In the genomic region with DNA sequence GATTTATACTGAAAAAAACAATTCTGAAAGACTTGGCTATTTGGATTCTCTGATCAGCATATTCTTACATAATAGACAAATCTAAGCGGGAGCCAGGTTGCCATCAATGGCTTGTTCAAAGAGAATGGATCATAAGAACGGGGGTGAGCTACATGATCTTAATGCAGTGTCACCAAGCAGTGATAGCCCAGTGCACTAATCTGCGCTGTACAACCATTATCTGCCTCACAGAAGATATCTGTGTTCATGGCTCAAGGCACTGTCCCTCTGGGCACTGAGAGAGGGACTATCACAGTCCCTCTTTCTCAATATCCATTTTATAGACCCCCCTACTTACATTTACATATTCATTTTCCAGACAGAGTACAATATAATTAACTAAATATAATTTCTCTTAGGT, we compare ENCODE assay signal across 33 cellular contexts.
"Had no signal": no experiment of that assay in that cellular context is flagged by ENCODE, and none has a peak within 500 bp of the region (broad histone marks: within the 10 kb centered on the region; RNA-seq: fewer than 3 reads in every experiment).

No MANE protein-coding gene starts in this region.

- H3K36me3 ChIP-seq: ascending aorta, brain microvascular endothelial cell, breast epithelium, cardiac muscle cell had no signal

- H3K9me3 ChIP-seq: ascending aorta, body of pancreas had no signal

- H3K27ac ChIP-seq: adrenal gland, ascending aorta, body of pancreas, brain microvascular endothelial cell, breast epithelium, cardiac muscle cell had no signal

- H3K4me3 ChIP-seq: adrenal gland, ascending aorta, body of pancreas, breast epithelium, cardiac muscle cell had no signal

- ATAC-seq: activated naive CD4-positive, alpha-beta T cell treated with anti-CD3 and anti-CD28 coated beads, Interleukin-2, amount 50 U/mL, for 72 hours; activated naive CD8-positive, alpha-beta T cell treated with anti-CD3 and anti-CD28 coated beads, Interleukin-2, amount 50 U/mL, for 24 hours; activated T-cell treated with anti-CD3 and anti-CD28 coated beads, Interleukin-2, amount 50 U/mL, for 4 hours; activated T-cell treated with anti-CD3 and anti-CD28 coated beads, Interleukin-2, amount 50 U/mL, for 72 hours; activated T-helper 17 cell treated with anti-CD3 and anti-CD28 coated beads, Interleukin-2, amount 50 U/mL, for 72 hours; body of pancreas had no signal

- FAIRE-seq: astrocyte, bronchial epithelial cell had no signal

- DNase-seq: activated effector memory CD4-positive, alpha-beta T cell treated with anti-CD3 and anti-CD28 coated beads, Interleukin-2, amount 50 U/mL, for 16 hours; activated effector memory CD4-positive, alpha-beta T cell treated with Interleukin-2 at 50 U/mL for 16 hours; activated gamma-delta T cell; activated gamma-delta T cell treated with Interleukin-2 at 50 U/mL for 16 hours; activated naive CD4-positive, alpha-beta T cell; activated naive CD4-positive, alpha-beta T cell treated with anti-CD3 and anti-CD28 coated beads for 36 hours; activated naive CD4-positive, alpha-beta T cell treated with anti-CD3 and anti-CD28 coated beads, Interleukin-2, amount 10 ng/mL, durations not matched to agents 7 days and 5 days; activated naive CD4-positive, alpha-beta T cell treated with anti-CD3 and anti-CD28 coated beads, Interleukin-2, amount 50 U/mL, for 16 hours; activated naive CD4-positive, alpha-beta T cell treated with Interleukin-2 at 50 U/mL for 16 hours; activated naive CD8-positive, alpha-beta T cell treated with anti-CD3 and anti-CD28 coated beads for 36 hours; activated naive CD8-positive, alpha-beta T cell treated with anti-CD3 and anti-CD28 coated beads, Interleukin-2, amount 10 ng/mL, durations not matched to agents 7 days and 5 days; activated naive CD8-positive, alpha-beta T cell treated with anti-CD3 and anti-CD28 coated beads, Interleukin-2, amount 50 U/mL, for 24 hours; activated T-cell treated with anti-CD3 and anti-CD28 coated beads, Interleukin-2, amount 50 U/mL, for 1 hour; activated T-cell treated with anti-CD3 and anti-CD28 coated beads, Interleukin-2, amount 50 U/mL, for 24 hours; activated T-cell treated with anti-CD3 and anti-CD28 coated beads, Interleukin-2, amount 50 U/mL, for 4 hours; activated T-cell treated with anti-CD3 and anti-CD28 coated beads, Interleukin-2, amount 50 U/mL, for 48 hours; activated T-cell treated with anti-CD3 and anti-CD28 coated beads, Interleukin-2, amount 50 U/mL, for 72 hours; adrenal gland; amniotic stem cell; amygdala; anterior cingulate cortex; aorta; body of pancreas; brain microvascular endothelial cell; central memory CD4-positive, alpha-beta T cell; cerebellar nuclear complex had no signal

- H3K4me1 ChIP-seq: ascending aorta, body of pancreas had no signal

- H3K27me3 ChIP-seq: adrenal gland, ascending aorta, body of pancreas, brain microvascular endothelial cell, breast epithelium, cardiac muscle cell had no signal
